In the genomic region with DNA sequence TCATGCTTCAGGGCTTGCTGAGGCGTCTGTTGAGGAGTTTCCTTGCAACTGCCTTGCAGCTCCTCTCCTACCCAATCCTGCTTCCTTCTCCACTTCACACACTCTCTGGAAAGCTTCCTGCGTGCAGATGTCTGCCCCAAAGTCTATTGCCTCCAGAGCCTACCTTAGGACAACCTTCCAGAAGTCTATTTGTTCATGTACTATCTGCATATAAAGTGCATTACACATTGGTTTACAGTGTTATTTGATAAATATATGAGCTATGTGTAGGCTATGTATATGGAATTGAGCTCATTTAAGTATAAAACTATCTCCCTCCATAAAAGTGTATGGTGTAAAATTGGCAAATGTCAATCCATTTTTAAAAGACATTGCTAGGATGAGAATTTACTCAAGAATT, we compare ENCODE assay signal across 32 cellular contexts. TPM values are rescaled to one million over a fixed set of nuclear protein-coding genes. Genes with fewer than 3 reads are reported as not detected.
"Had no signal": no experiment of that assay in that cellular context is flagged by ENCODE, and none has a peak within 500 bp of the region (broad histone marks: within the 10 kb centered on the region; RNA-seq: fewer than 3 reads in every experiment).

No MANE protein-coding gene starts in this region.

- H3K27ac ChIP-seq: ascending aorta, cardiac muscle cell, colonic mucosa, Peyer's patch, WERI-Rb-1 had no signal

- DNase-seq: activated CD4-positive, alpha-beta T cell treated with anti-CD3 and anti-CD28 coated beads for 1 hour; activated CD4-positive, alpha-beta T cell treated with anti-CD3 and anti-CD28 coated beads for 48 hours; activated CD4-positive, alpha-beta T cell treated with anti-CD3 and anti-CD28 coated beads, Interleukin-2, amount 50 U/mL, for 4 hours; activated CD4-positive, CD25-positive, alpha-beta regulatory T cell; activated CD8-positive, alpha-beta T cell treated with anti-CD3 and anti-CD28 coated beads for 36 hours; activated effector memory CD4-positive, alpha-beta T cell treated with anti-CD3 and anti-CD28 coated beads, Interleukin-2, amount 50 U/mL, for 16 hours; activated naive CD4-positive, alpha-beta T cell; activated naive CD4-positive, alpha-beta T cell treated with anti-CD3 and anti-CD28 coated beads, Interleukin-2, amount 50 U/mL, for 16 hours; activated naive CD8-positive, alpha-beta T cell treated with anti-CD3 and anti-CD28 coated beads for 36 hours; activated T-cell treated with anti-CD3 and anti-CD28 coated beads, Interleukin-2, amount 50 U/mL, for 1 hour; activated T-cell treated with anti-CD3 and anti-CD28 coated beads, Interleukin-2, amount 50 U/mL, for 72 hours; amniotic stem cell; colonic mucosa; NCI-H1105; NCI-H1436; NCI-H1694; NCI-H1930; NCI-H2081 treated with DMSO at 0.1 percent for 48 hours; NCI-H226; NCI-H446 treated with DMSO at 0.1 percent for 48 hours; NCI-H524; Peyer's patch; Right ventricle myocardium superior; SW 1271; T-helper 1 cell; T-helper 2 cell; T-helper 9 cell; WERI-Rb-1 had no signal

- H3K4me3 ChIP-seq: ascending aorta, cardiac muscle cell, colonic mucosa, Peyer's patch had no signal

- ATAC-seq: activated CD8-positive, alpha-beta T cell treated with anti-CD3 and anti-CD28 coated beads for 36 hours; activated T-cell treated with anti-CD3 and anti-CD28 coated beads, Interleukin-2, amount 50 U/mL, for 72 hours; activated T-helper 17 cell treated with anti-CD3 and anti-CD28 coated beads, Interleukin-2, amount 50 U/mL, for 72 hours had no signal

- H3K36me3 ChIP-seq: ascending aorta, cardiac muscle cell, colonic mucosa, Peyer's patch, WERI-Rb-1 had no signal

- H3K4me1 ChIP-seq: ascending aorta, colonic mucosa, Peyer's patch had no signal

- H3K27me3 ChIP-seq: ascending aorta, colonic mucosa, Peyer's patch had no signal

- H3K9me3 ChIP-seq: ascending aorta, colonic mucosa, Peyer's patch had no signal

RNA-seq across cellular contexts. Expression of gene PTGFR, which starts 9.8 kb away (rescaled TPM):
- total RNA-seq: activated CD8-positive, alpha-beta memory T cell treated with anti-CD3 and anti-CD28 coated beads for 36 hours; activated CD8-positive, alpha-beta T cell treated with anti-CD3 and anti-CD28 coated beads for 36 hours; activated naive CD8-positive, alpha-beta T cell treated with anti-CD3 and anti-CD28 coated beads for 36 hours; activated T-cell treated with anti-CD3 and anti-CD28 coated beads, Interleukin-2, amount 50 U/mL, for 72 hours; activated T-helper 17 cell treated with anti-CD3 and anti-CD28 coated beads, Interleukin-2, amount 50 U/mL, for 72 hours; cardiac muscle cell had no signal
- polyA plus RNA-seq: cardiac muscle cell had no signal
